Comparison of ENCODE assay signal across 1 cellular context in the genomic region with DNA sequence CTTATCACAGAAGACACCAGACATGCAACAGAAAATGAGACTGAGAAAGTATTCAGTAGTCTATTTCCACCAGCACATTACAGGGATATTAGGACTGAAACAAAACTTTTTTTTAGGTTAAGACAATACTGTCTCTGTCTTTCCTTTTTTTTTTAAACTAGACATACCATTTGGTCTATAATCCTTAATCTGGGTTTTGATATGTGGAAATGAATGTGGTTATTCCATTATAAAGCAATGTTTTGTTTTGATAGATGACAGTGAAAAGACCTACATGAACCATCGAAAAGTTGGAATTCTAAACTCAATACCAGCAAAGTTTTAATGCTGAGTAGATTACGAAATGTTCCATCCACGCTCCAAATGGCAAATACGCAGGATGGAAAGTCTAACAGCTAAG.
TF ChIP-seq lines count a peak whose summit lies in the region.

No MANE protein-coding gene starts in this region.

TF ChIP-seq in IMR-90, 13 proteins besides CTCF, POLR2A, EP300 and RAD21:
- TF ChIP-seq CHD1 (IDR thresholded peaks at IDR 0.05; ENCODE audit: low read depth, low read length) (no peak), RCOR1 (IDR thresholded peaks at IDR 0.05; ENCODE audit: insufficient replicate concordance, low read length) (no peak), FOS (IDR thresholded peaks at IDR 0.05; ENCODE audit: low read depth, low read length) (no peak), CEBPB (IDR thresholded peaks at IDR 0.05; ENCODE audit: low read depth, low read length) (peak; percentile 27; the same call in 1 of the 2 replicates)
TF ChIP-seq in IMR-90: peak in this region for 1.
